Comparison of ENCODE assay signal across 9 cellular contexts in genomic region chr5:132427285-132428146, GRCh38. TPM values are rescaled to one million over a fixed set of nuclear protein-coding genes. Genes with fewer than 3 reads are reported as not detected.
DNase-seq lines count a peak whose midpoint lies in the region; ATAC-seq and FAIRE-seq lines count a peak whose summit lies in the region.
"Had no signal": no experiment of that assay in that cellular context is flagged by ENCODE, and none has a peak within 500 bp of the region (broad histone marks: within the 10 kb centered on the region; RNA-seq: fewer than 3 reads in every experiment).

No MANE protein-coding gene starts in this region.

- peak overlapping the region; percentile 1 for H4K91ac ChIP-seq in trophoblast cell (ENCODE audit: low read depth, low read length)

- in situ Hi-C loops in HAP-1 (cut with MboI; ENCODE audit: low sequenced_read_pairs) (no loop called here), ACHN (cut with HindIII; ENCODE audit: low pct_ligation_motif_present, low pct_unique_long_range_greater_than_20kb, low sequenced_read_pairs) (no loop called here)

- no peak overlapping the region for H3K18ac ChIP-seq in trophoblast cell (ENCODE audit: low read length)

- H3K23ac ChIP-seq in trophoblast cell (ENCODE audit: low read length), result no peak overlapping the region

- H3K79me1 ChIP-seq in trophoblast cell (ENCODE audit: low read length), result peaks cover 6% of the 10 kb centered on the region

- H2AK5ac ChIP-seq in trophoblast cell (ENCODE audit: low read length), result peak overlapping the region; percentile 11

- peak overlapping the region; percentile 98 for H3K27ac Mint-ChIP-seq in activated CD4-positive, alpha-beta memory T cell treated with anti-CD3 and anti-CD28 coated beads for 36 hours

- ATAC-seq in esophagus mucosa, result peak; percentile 44

- no peak overlapping the region for H2BK120ac ChIP-seq in trophoblast cell (ENCODE audit: insufficient read depth, low read length, poor library complexity)

- H3K4me1 ChIP-seq in trophoblast cell (ENCODE audit: control insufficient read depth in 1 of 2, insufficient read depth in 2 of 2, low read length in 2 of 2) (peaks cover 26 to 40% of the 10 kb centered on the region in 2 experiments), HAP-1 (peaks cover 10% of the 10 kb centered on the region)

- peak overlapping the region; percentile 10 for H2BK12ac ChIP-seq in trophoblast cell (ENCODE audit: low read length)

- H3K27me3 Mint-ChIP-seq in activated CD4-positive, alpha-beta memory T cell treated with anti-CD3 and anti-CD28 coated beads for 36 hours, result no peaks in the 10 kb centered on the region

- no peak overlapping the region for H2AFZ ChIP-seq in trophoblast cell (ENCODE audit: insufficient read depth, low read length, poor library complexity)

- peaks cover 13% of the 10 kb centered on the region for H3K36me3 Mint-ChIP-seq in activated CD4-positive, alpha-beta memory T cell treated with anti-CD3 and anti-CD28 coated beads for 36 hours

- no peak overlapping the region for H2BK5ac ChIP-seq in trophoblast cell (ENCODE audit: low read depth, low read length, poor library complexity)

- peaks cover 100% of the 10 kb centered on the region for H3K4me1 Mint-ChIP-seq in activated CD4-positive, alpha-beta memory T cell treated with anti-CD3 and anti-CD28 coated beads for 36 hours (ENCODE audit: low read depth)

- no peaks in the 10 kb centered on the region for H3K79me2 ChIP-seq in trophoblast cell (ENCODE audit: control insufficient read depth, insufficient read depth, low read length, poor library complexity)

- H3K9me3 ChIP-seq in trophoblast cell (ENCODE audit: insufficient read depth, low read depth, low read length), result no peaks in the 10 kb centered on the region
- H3K9me3 ChIP-seq in HAP-1, result no peaks in the 10 kb centered on the region

- H3K9me3 Mint-ChIP-seq in activated CD4-positive, alpha-beta memory T cell treated with anti-CD3 and anti-CD28 coated beads for 36 hours, result no peaks in the 10 kb centered on the region

- H3K4me3 Mint-ChIP-seq in activated CD4-positive, alpha-beta memory T cell treated with anti-CD3 and anti-CD28 coated beads for 36 hours, result peak overlapping the region; percentile 65

- H3K27me3 ChIP-seq in trophoblast cell (ENCODE audit: insufficient read depth, low read length) (no peaks in the 10 kb centered on the region), HAP-1 (ENCODE audit: low read depth) (no peaks in the 10 kb centered on the region)

- intact Hi-C loops in activated CD4-positive, alpha-beta memory T cell treated with anti-CD3 and anti-CD28 coated beads for 36 hours (cut with micrococcal nuclease), result loop anchor here (10.0 kb wide), 2 partner anchors 793 to 893 kb away; partner anchors contain the start of gene RAPGEF6

- H3K4me3 ChIP-seq in trophoblast cell (ENCODE audit: low read depth, low read length), result no peak overlapping the region
- H3K4me3 ChIP-seq in HAP-1, result no peak overlapping the region

- no peak overlapping the region for H4K12ac ChIP-seq in trophoblast cell (ENCODE audit: low read depth, low read length)

- peak overlapping the region; percentile 16 for H3K27ac ChIP-seq in trophoblast cell (ENCODE audit: low read depth, low read length)

- H3K14ac ChIP-seq in trophoblast cell (ENCODE audit: low read length), result no peak overlapping the region

- H3K36me3 ChIP-seq in trophoblast cell (ENCODE audit: control insufficient read depth in 1 of 2, insufficient read depth in 2 of 2, low read length in 2 of 2), result no peaks in the 10 kb centered on the region
- no peaks in the 10 kb centered on the region for H3K36me3 ChIP-seq in HAP-1 (replicated peaks)

- no CpG with 5 or more reads among the region's 6 CpGs for WGBS in trophoblast cell (ENCODE audit: extremely low coverage, insufficient coverage, insufficient read length)

- POLR2A ChIA-PET in activated CD4-positive, alpha-beta memory T cell treated with anti-CD3 and anti-CD28 coated beads for 36 hours (lab: Charles Lee), result interaction anchor here (0.6 to 11.3 kb wide), 13 partner anchors 10 to 641 kb away, joined by 3 to 361 read pairs (median 25); partner anchors contain the start of genes IRF1 and SLC22A4

- DNase-seq in GM19239 (ENCODE audit: insufficient read length, low spot score), result no peak
- DNase-seq in NCI-H2196 treated with DMSO at 0.1 percent for 48 hours (lab: John Stamatoyannopoulos, UW; ENCODE audit: unreplicated experiment), result peak; percentile 73
- peak; percentile 79 for DNase-seq in activated CD4-positive, alpha-beta memory T cell treated with anti-CD3 and anti-CD28 coated beads for 36 hours
- DNase-seq in trophoblast cell, result peak; percentile 71 to 77
- no peak for DNase-seq in HAP-1 (ENCODE audit: low spot score in 2 of 2)
- no peak for DNase-seq in ACHN
- no peak for DNase-seq in middle frontal gyrus (ENCODE audit: extremely low spot score, low spot score)

- CTCF ChIA-PET in activated CD4-positive, alpha-beta memory T cell treated with anti-CD3 and anti-CD28 coated beads for 36 hours (lab: Charles Lee), result interaction anchor here (0.7 to 5.1 kb wide), 15 partner anchors 11 to 73 kb away, joined by 3 to 53 read pairs (median 14); partner anchors contain the start of gene IRF1

- peak overlapping the region; percentile 11 for H3K4me2 ChIP-seq in trophoblast cell (ENCODE audit: low read length)

- no peak overlapping the region for H3K9ac ChIP-seq in trophoblast cell (ENCODE audit: low read length)

- no peak overlapping the region for H4K8ac ChIP-seq in trophoblast cell (ENCODE audit: low read depth, low read length)

- no peak overlapping the region for H3K4ac ChIP-seq in trophoblast cell (ENCODE audit: low read depth, low read length)

- peak; percentile 89 for FAIRE-seq in GM19239 (lab: Jason Lieb, UNC)
- FAIRE-seq: TTC549 had no signal

RNA-seq across cellular contexts. Expression of gene SLC22A5, which starts 58.0 kb away (rescaled TPM):
- total RNA-seq in activated CD4-positive, alpha-beta memory T cell treated with anti-CD3 and anti-CD28 coated beads for 36 hours, result 1 to 10 TPM; 2.8 to 3.6 TPM
- 2.7 TPM for total RNA-seq in esophagus mucosa
- 6.1 and 6.6 TPM in 2 replicates for polyA plus RNA-seq in trophoblast cell (2013)

Comparison
In these comparisons a context has a peak if more than half of its experiments do, and no peak if none do; other contexts are left out.
1. DNase-seq: peak in NCI-H2196 treated with DMSO at 0.1 percent for 48 hours (single experiment), activated CD4-positive, alpha-beta memory T cell treated with anti-CD3 and anti-CD28 coated beads for 36 hours (single experiment) and trophoblast cell (2 of 2); none in GM19239 (single experiment), HAP-1 (0 of 2), ACHN (single experiment) and middle frontal gyrus (single experiment).